In genomic region chr20:1362484-1362883, GRCh38 we compare ENCODE assay signal across 18 cellular contexts. TPM values are rescaled to one million over a fixed set of nuclear protein-coding genes. Genes with fewer than 3 reads are reported as not detected.
DNase-seq lines count a peak whose midpoint lies in the region; ATAC-seq and TF ChIP-seq lines count a peak whose summit lies in the region.
"Had no signal": no experiment of that assay in that cellular context is flagged by ENCODE, and none has a peak within 500 bp of the region (broad histone marks: within the 10 kb centered on the region; RNA-seq: fewer than 3 reads in every experiment).

No MANE protein-coding gene starts in this region.

- intact Hi-C loops in activated CD4-positive, alpha-beta T cell treated with anti-CD3 and anti-CD28 coated beads, Interleukin-2, amount 10 ng/mL, durations not matched to agents 24 days and 14 days (cut with micrococcal nuclease), result loop anchor here (10.0 kb wide), 1 partner anchor 302 kb away; no protein-coding TSS in a partner anchor
- intact Hi-C loops in CD4-positive, alpha-beta T cell (cut with DNase I, micrococcal nuclease), result no loop called here

- H3K27ac ChIP-seq in CD4-positive, alpha-beta T cell (ENCODE audit: low read depth, low read length), result no peak overlapping the region
- H3K27ac ChIP-seq: epithelial cell of prostate, foreskin keratinocyte, uterus had no signal

- no peaks in the 10 kb centered on the region for H3K27me3 Mint-ChIP-seq in activated CD4-positive, alpha-beta T cell treated with anti-CD3 and anti-CD28 coated beads, Interleukin-2, amount 10 ng/mL, durations not matched to agents 24 days and 14 days
- H3K27me3 Mint-ChIP-seq in CD4-positive, alpha-beta T cell, result no peaks in the 10 kb centered on the region
- H3K27me3 Mint-ChIP-seq in activated CD8-positive, alpha-beta T cell treated with anti-CD3 and anti-CD28 coated beads, Interleukin-2, amount 10 ng/mL, durations not matched to agents 7 days and 5 days (ENCODE audit: low read depth), result no peaks in the 10 kb centered on the region
- peaks cover 0 to 1% (median 1%) of the 10 kb centered on the region in 3 donors for H3K27me3 Mint-ChIP-seq in immature natural killer cell (ENCODE audit: low read depth in 3 of 3)

- no peak for TF ChIP-seq CTCF in CD4-positive, alpha-beta T cell (IDR thresholded peaks at IDR 0.05)

- no peak for ATAC-seq in CD4-positive, alpha-beta T cell (ENCODE audit: poor library complexity)
- ATAC-seq in activated CD8-positive, alpha-beta T cell treated with anti-CD3 and anti-CD28 coated beads, Interleukin-2, amount 10 ng/mL, durations not matched to agents 7 days and 5 days, result peak; percentile 15
- ATAC-seq in HG02588 (IDR thresholded peaks at IDR 0.05; ENCODE audit: unreplicated experiment), result no peak
- ATAC-seq: foreskin keratinocyte, Right ventricle myocardium inferior had no signal

- peaks cover 78% of the 10 kb centered on the region for H3K36me3 Mint-ChIP-seq in activated CD4-positive, alpha-beta T cell treated with anti-CD3 and anti-CD28 coated beads, Interleukin-2, amount 10 ng/mL, durations not matched to agents 24 days and 14 days (ENCODE audit: low read depth)
- peaks cover 91% of the 10 kb centered on the region for H3K36me3 Mint-ChIP-seq in CD4-positive, alpha-beta T cell (ENCODE audit: low read depth)
- peaks cover 89% of the 10 kb centered on the region for H3K36me3 Mint-ChIP-seq in activated CD8-positive, alpha-beta T cell treated with anti-CD3 and anti-CD28 coated beads, Interleukin-2, amount 10 ng/mL, durations not matched to agents 7 days and 5 days (ENCODE audit: low read depth)
- peaks cover 8 to 35% (median 21%) of the 10 kb centered on the region in 3 donors for H3K36me3 Mint-ChIP-seq in immature natural killer cell

- peak overlapping the region; percentile 36 for H3K4me3 Mint-ChIP-seq in activated CD4-positive, alpha-beta T cell treated with anti-CD3 and anti-CD28 coated beads, Interleukin-2, amount 10 ng/mL, durations not matched to agents 24 days and 14 days
- H3K4me3 Mint-ChIP-seq in CD4-positive, alpha-beta T cell, result no peak overlapping the region
- H3K4me3 Mint-ChIP-seq in activated CD8-positive, alpha-beta T cell treated with anti-CD3 and anti-CD28 coated beads, Interleukin-2, amount 10 ng/mL, durations not matched to agents 7 days and 5 days, result no peak overlapping the region
- H3K4me3 Mint-ChIP-seq in immature natural killer cell, result no peak overlapping the region

- peak overlapping the region; percentile 80 for H3K27ac Mint-ChIP-seq in activated CD4-positive, alpha-beta T cell treated with anti-CD3 and anti-CD28 coated beads, Interleukin-2, amount 10 ng/mL, durations not matched to agents 24 days and 14 days
- peak overlapping the region; percentile 42 for H3K27ac Mint-ChIP-seq in CD4-positive, alpha-beta T cell
- H3K27ac Mint-ChIP-seq in activated CD8-positive, alpha-beta T cell treated with anti-CD3 and anti-CD28 coated beads, Interleukin-2, amount 10 ng/mL, durations not matched to agents 7 days and 5 days, result peak overlapping the region; percentile 68
- peak overlapping the region in 3 of 6 donors; percentile 52 to 70 (median 57) for H3K27ac Mint-ChIP-seq in immature natural killer cell

- no peak for DNase-seq in activated CD4-positive, alpha-beta T cell treated with anti-CD3 and anti-CD28 coated beads, Interleukin-2, amount 10 ng/mL, durations not matched to agents 24 days and 14 days
- DNase-seq in activated CD4-positive, alpha-beta T cell treated with anti-CD3 and anti-CD28 coated beads for 4 hours, result no peak
- no peak for DNase-seq in CD4-positive, alpha-beta T cell
- peak; percentile 42 for DNase-seq in activated CD8-positive, alpha-beta T cell treated with anti-CD3 and anti-CD28 coated beads, Interleukin-2, amount 10 ng/mL, durations not matched to agents 7 days and 5 days
- DNase-seq in immature natural killer cell (peak; percentile 14 to 17 (median 14)), NCI-H345 (lab: John Stamatoyannopoulos, UW) (no peak), germinal center (ENCODE audit: low spot score) (no peak)
- DNase-seq: BE2C, DMS 273 treated with DMSO at 0.1 percent for 48 hours, foreskin keratinocyte, GF-D8, mammary epithelial cell, NCI-H1436 treated with DMSO at 0.1 percent for 48 hours, posterior cingulate gyrus, uterus had no signal

- CTCF ChIA-PET in CD4-positive, alpha-beta T cell (lab: Charles Lee), result interaction anchor here (0.7 to 1.1 kb wide), 3 partner anchors 8 to 75 kb away, joined by 3 to 4 read pairs (median 3); no protein-coding TSS in a partner anchor
- CTCF ChIA-PET in activated CD8-positive, alpha-beta T cell treated with anti-CD3 and anti-CD28 coated beads, Interleukin-2, amount 10 ng/mL, durations not matched to agents 7 days and 5 days (lab: Charles Lee), result interaction anchor here (1.0 to 2.0 kb wide), 3 partner anchors 19 to 414 kb away, joined by 3 to 13 read pairs (median 4); partner anchors contain the start of gene FKBP1A

- H3K9me3 ChIP-seq in CD4-positive, alpha-beta T cell (ENCODE audit: control insufficient read depth, low read length), result no peaks in the 10 kb centered on the region
- H3K9me3 ChIP-seq: BE2C, uterus had no signal

- POLR2A ChIA-PET in CD4-positive, alpha-beta T cell (lab: Charles Lee), result no interaction called here
- POLR2A ChIA-PET in activated CD8-positive, alpha-beta T cell treated with anti-CD3 and anti-CD28 coated beads, Interleukin-2, amount 10 ng/mL, durations not matched to agents 7 days and 5 days (lab: Charles Lee), result interaction anchor here (1.1 kb wide), 1 partner anchor 36 kb away, joined by 3 read pairs; no protein-coding TSS in a partner anchor

- H3K4me1 Mint-ChIP-seq in activated CD4-positive, alpha-beta T cell treated with anti-CD3 and anti-CD28 coated beads, Interleukin-2, amount 10 ng/mL, durations not matched to agents 24 days and 14 days, result peaks cover 76% of the 10 kb centered on the region
- peaks cover 65% of the 10 kb centered on the region for H3K4me1 Mint-ChIP-seq in CD4-positive, alpha-beta T cell (ENCODE audit: low read depth)
- peaks cover 88% of the 10 kb centered on the region for H3K4me1 Mint-ChIP-seq in activated CD8-positive, alpha-beta T cell treated with anti-CD3 and anti-CD28 coated beads, Interleukin-2, amount 10 ng/mL, durations not matched to agents 7 days and 5 days (ENCODE audit: low read depth)
- peaks cover 25 to 42% of the 10 kb centered on the region in 2 donors for H3K4me1 Mint-ChIP-seq in immature natural killer cell

- peaks cover 5% of the 10 kb centered on the region for H3K9me3 Mint-ChIP-seq in activated CD4-positive, alpha-beta T cell treated with anti-CD3 and anti-CD28 coated beads, Interleukin-2, amount 10 ng/mL, durations not matched to agents 24 days and 14 days
- H3K9me3 Mint-ChIP-seq in CD4-positive, alpha-beta T cell, result no peaks in the 10 kb centered on the region
- H3K9me3 Mint-ChIP-seq in activated CD8-positive, alpha-beta T cell treated with anti-CD3 and anti-CD28 coated beads, Interleukin-2, amount 10 ng/mL, durations not matched to agents 7 days and 5 days (ENCODE audit: insufficient read depth), result no peaks in the 10 kb centered on the region
- H3K9me3 Mint-ChIP-seq in immature natural killer cell, result no peaks in the 10 kb centered on the region

- H3K27me3 ChIP-seq in CD4-positive, alpha-beta T cell (ENCODE audit: control insufficient read depth, insufficient read depth, low read length), result no peaks in the 10 kb centered on the region
- H3K27me3 ChIP-seq: BE2C, foreskin keratinocyte, uterus had no signal

RNA-seq across cellular contexts. Expression of gene FKBP1A, which starts 30.4 kb away (rescaled TPM):
- total RNA-seq in activated CD4-positive, alpha-beta T cell treated with anti-CD3 and anti-CD28 coated beads, Interleukin-2, amount 10 ng/mL, durations not matched to agents 24 days and 14 days, result 291 and 292 TPM in 2 replicates
- total RNA-seq in CD4-positive, alpha-beta T cell, result 10 to 100 TPM; 43.3 to 45.4 TPM
- 100 to 1,000 TPM; 288 to 291 TPM for total RNA-seq in activated CD8-positive, alpha-beta T cell treated with anti-CD3 and anti-CD28 coated beads, Interleukin-2, amount 10 ng/mL, durations not matched to agents 7 days and 5 days
- polyA plus RNA-seq in immature natural killer cell, result 10 to 100 TPM; 45.1 to 70.7 (median 47.5) TPM

RNA-seq across cellular contexts. Expression of gene SDCBP2, which starts 33.5 kb away (rescaled TPM):
- 2.0 and 3.0 TPM in 2 replicates for total RNA-seq in activated CD4-positive, alpha-beta T cell treated with anti-CD3 and anti-CD28 coated beads, Interleukin-2, amount 10 ng/mL, durations not matched to agents 24 days and 14 days
- total RNA-seq in CD4-positive, alpha-beta T cell, result 1 to 10 TPM; 1.2 to 1.3 TPM
- total RNA-seq in activated CD8-positive, alpha-beta T cell treated with anti-CD3 and anti-CD28 coated beads, Interleukin-2, amount 10 ng/mL, durations not matched to agents 7 days and 5 days, result 1 to 10 TPM; 1.9 to 2.0 TPM
- polyA plus RNA-seq in immature natural killer cell, result 1 to 10 TPM; 1.3 to 2.0 (median 1.8) TPM

Comparison
In these comparisons a context has a peak if more than half of its experiments do, and no peak if none do; other contexts are left out.
1. DNase-seq: peak in activated CD8-positive, alpha-beta T cell treated with anti-CD3 and anti-CD28 coated beads, Interleukin-2, amount 10 ng/mL, durations not matched to agents 7 days and 5 days (single experiment) and immature natural killer cell (3 of 3); none in activated CD4-positive, alpha-beta T cell treated with anti-CD3 and anti-CD28 coated beads, Interleukin-2, amount 10 ng/mL, durations not matched to agents 24 days and 14 days (single experiment), activated CD4-positive, alpha-beta T cell treated with anti-CD3 and anti-CD28 coated beads for 4 hours (0 of 2), CD4-positive, alpha-beta T cell (0 of 10), NCI-H345 (single experiment) and germinal center (single experiment).